1 cellular context compared by ENCODE assay signal in the genomic region with DNA sequence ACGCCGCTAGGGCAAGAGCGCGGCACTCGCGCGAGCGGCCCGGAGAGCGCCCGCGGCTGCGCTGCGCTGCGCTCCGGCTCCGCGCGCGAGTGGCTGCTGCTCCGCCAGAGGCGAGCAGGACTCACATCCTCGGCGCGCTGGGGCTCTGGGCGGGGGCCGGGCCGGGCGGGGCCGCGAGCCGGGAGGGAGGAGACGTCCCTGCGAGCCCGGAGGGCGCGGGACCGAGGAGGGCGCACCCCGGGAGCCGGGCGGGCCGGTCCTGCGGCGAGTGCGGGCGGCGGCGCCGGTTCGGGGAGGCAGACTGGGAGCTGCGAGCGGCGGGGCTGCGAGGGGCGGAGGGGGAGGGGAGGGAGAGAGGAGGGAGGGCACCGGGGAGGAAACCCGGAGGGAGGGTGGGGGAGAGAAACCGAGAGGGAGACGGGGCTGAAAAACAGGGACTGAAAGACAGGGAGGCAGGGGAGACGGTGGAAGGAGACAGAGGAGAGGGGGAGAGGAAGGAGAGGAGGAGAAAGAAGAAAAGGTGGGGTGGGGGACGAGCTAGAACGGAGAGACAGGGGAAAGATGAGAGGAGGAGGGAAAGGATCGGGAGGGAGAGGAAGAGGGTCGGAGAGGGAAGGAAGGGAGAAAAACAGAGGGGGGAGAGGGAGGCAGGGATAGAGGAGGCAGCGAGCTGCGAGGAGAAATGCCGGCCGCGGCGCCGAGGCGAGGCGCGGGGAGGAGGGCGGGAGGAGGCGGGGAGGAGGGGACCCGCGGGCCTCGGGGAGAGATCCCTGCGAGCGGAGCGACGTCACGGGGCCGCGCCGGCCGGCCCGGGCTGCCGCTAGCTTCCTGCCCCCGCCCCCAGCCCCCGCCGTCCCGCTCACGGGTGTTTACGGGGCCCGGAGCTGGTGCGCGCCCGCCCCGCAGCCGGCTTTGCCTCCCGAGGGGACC.
TF ChIP-seq lines count a peak whose summit lies in the region.

Gene CAMK2N1 (minus strand): TSS at position 684 of the 930 bp plus-strand sequence. CDS start 831 bp downstream, outside the sequence.

TF ChIP-seq in HepG2, 621 proteins besides CTCF, POLR2A, EP300 and RAD21 (continued from another document and continues in another):
- TF ChIP-seq, protein P1, sequence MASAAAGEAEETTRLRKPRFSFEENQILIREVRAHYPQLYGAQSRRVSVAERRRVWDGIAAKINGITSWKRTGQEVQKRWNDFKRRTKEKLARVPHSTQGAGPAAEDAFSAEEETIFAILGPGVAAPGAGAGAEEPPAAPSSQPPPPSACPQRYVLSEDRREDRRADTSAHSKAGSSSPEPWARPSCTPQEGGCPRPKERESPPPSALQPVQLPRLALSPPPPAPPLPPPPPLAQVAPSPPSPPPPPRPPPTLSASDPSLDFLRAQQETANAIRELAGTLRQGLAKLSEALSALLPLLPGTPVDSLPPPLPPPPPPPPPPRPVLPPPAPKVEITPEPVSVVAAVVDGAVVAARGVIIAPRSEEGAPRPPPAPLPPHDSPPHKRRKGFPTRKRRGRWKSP (CRISPR knock-in tag; IDR thresholded peaks at IDR 0.05) = no peak
- TF ChIP-seq SP2 (CRISPR knock-in tag; IDR thresholded peaks at IDR 0.05) = no peak
- no peak for TF ChIP-seq ZNF282 (IDR thresholded peaks at IDR 0.05; ENCODE audit: partially characterized antibody)
- 0 out of 2 replicates have a peak, but pooled peaks have one; percentile 5 for TF ChIP-seq ZNF558 (CRISPR knock-in tag; IDR thresholded peaks at IDR 0.05; ENCODE audit: borderline replicate concordance)
- no peak for TF ChIP-seq ZNF329 (CRISPR knock-in tag; IDR thresholded peaks at IDR 0.05; ENCODE audit: low read depth)
- TF ChIP-seq RBFOX2 (IDR thresholded peaks at IDR 0.05; ENCODE audit: low read depth, low read length) = peak; percentile 33; the same call in 1 of the 2 replicates
- 0 out of 2 replicates have a peak, but pooled peaks have one; percentile 13 for TF ChIP-seq ZIK1 (CRISPR knock-in tag; IDR thresholded peaks at IDR 0.05; ENCODE audit: borderline replicate concordance, low read depth)
- TF ChIP-seq SCMH1 (CRISPR knock-in tag; IDR thresholded peaks at IDR 0.05; ENCODE audit: borderline replicate concordance) = no peak
- TF ChIP-seq PRPF4 (IDR thresholded peaks at IDR 0.05; ENCODE audit: low read depth, low read length, poor library complexity, severe bottlenecking) = no peak
- TF ChIP-seq ZSCAN5A (CRISPR knock-in tag; IDR thresholded peaks at IDR 0.05; ENCODE audit: borderline replicate concordance) = no peak
- TF ChIP-seq, protein P2, sequence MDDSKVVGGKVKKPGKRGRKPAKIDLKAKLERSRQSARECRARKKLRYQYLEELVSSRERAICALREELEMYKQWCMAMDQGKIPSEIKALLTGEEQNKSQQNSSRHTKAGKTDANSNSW (CRISPR knock-in tag; IDR thresholded peaks at IDR 0.05; ENCODE audit: borderline replicate concordance) = no peak
- TF ChIP-seq ZNF263 (CRISPR knock-in tag; IDR thresholded peaks at IDR 0.05) = peak; percentile 86
- TF ChIP-seq, protein P3, sequence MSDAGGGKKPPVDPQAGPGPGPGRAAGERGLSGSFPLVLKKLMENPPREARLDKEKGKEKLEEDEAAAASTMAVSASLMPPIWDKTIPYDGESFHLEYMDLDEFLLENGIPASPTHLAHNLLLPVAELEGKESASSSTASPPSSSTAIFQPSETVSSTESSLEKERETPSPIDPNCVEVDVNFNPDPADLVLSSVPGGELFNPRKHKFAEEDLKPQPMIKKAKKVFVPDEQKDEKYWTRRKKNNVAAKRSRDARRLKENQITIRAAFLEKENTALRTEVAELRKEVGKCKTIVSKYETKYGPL (CRISPR knock-in tag; IDR thresholded peaks at IDR 0.05) = no peak
- no peak for TF ChIP-seq ZNF510 (CRISPR knock-in tag; IDR thresholded peaks at IDR 0.05; ENCODE audit: low read depth)
- no peak for TF ChIP-seq GATA4 (IDR thresholded peaks at IDR 0.05; ENCODE audit: borderline replicate concordance, low read depth)
- TF ChIP-seq ELF3 (CRISPR knock-in tag; IDR thresholded peaks at IDR 0.05) = no peak
- no peak for TF ChIP-seq ZNF777 (CRISPR knock-in tag; IDR thresholded peaks at IDR 0.05)
- TF ChIP-seq ZNF672 (CRISPR knock-in tag; IDR thresholded peaks at IDR 0.05) = no peak
- no peak for TF ChIP-seq GPN1 (CRISPR knock-in tag; IDR thresholded peaks at IDR 0.05; ENCODE audit: borderline replicate concordance)
- TF ChIP-seq ZNF383 (CRISPR knock-in tag; IDR thresholded peaks at IDR 0.05; ENCODE audit: borderline replicate concordance) = no peak
- TF ChIP-seq ZSCAN31 (CRISPR knock-in tag; IDR thresholded peaks at IDR 0.05; ENCODE audit: low read depth) = no peak
- TF ChIP-seq, protein P4, sequence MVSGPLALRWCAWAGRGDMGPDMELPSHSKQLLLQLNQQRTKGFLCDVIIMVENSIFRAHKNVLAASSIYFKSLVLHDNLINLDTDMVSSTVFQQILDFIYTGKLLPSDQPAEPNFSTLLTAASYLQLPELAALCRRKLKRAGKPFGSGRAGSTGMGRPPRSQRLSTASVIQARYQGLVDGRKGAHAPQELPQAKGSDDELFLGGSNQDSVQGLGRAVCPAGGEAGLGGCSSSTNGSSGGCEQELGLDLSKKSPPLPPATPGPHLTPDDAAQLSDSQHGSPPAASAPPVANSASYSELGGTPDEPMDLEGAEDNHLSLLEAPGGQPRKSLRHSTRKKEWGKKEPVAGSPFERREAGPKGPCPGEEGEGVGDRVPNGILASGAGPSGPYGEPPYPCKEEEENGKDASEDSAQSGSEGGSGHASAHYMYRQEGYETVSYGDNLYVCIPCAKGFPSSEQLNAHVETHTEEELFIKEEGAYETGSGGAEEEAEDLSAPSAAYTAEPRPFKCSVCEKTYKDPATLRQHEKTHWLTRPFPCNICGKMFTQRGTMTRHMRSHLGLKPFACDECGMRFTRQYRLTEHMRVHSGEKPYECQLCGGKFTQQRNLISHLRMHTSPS (CRISPR knock-in tag; IDR thresholded peaks at IDR 0.05; ENCODE audit: low read depth) = no peak
- TF ChIP-seq DNMT3B (CRISPR knock-in tag; conservative IDR thresholded peaks at IDR 0.05) = 0 out of 2 replicates have a peak, but pooled peaks have one; percentile 12
- TF ChIP-seq POLR2AphosphoS5 (IDR thresholded peaks at IDR 0.05; ENCODE audit: low read depth, low read length) = peak; percentile 74
- TF ChIP-seq GATAD2A (CRISPR knock-in tag; IDR thresholded peaks at IDR 0.05) = no peak
- TF ChIP-seq ZBTB10 (CRISPR knock-in tag; IDR thresholded peaks at IDR 0.05; ENCODE audit: borderline replicate concordance) = no peak
- TF ChIP-seq HMG20B (CRISPR knock-in tag; conservative IDR thresholded peaks at IDR 0.05) = no peak
- TF ChIP-seq ZFY (CRISPR knock-in tag; IDR thresholded peaks at IDR 0.05) = no peak
- no peak for TF ChIP-seq IKZF4 (CRISPR knock-in tag; IDR thresholded peaks at IDR 0.05; ENCODE audit: borderline replicate concordance, low read depth, not compliant biosample characterization)
- TF ChIP-seq, protein P5, sequence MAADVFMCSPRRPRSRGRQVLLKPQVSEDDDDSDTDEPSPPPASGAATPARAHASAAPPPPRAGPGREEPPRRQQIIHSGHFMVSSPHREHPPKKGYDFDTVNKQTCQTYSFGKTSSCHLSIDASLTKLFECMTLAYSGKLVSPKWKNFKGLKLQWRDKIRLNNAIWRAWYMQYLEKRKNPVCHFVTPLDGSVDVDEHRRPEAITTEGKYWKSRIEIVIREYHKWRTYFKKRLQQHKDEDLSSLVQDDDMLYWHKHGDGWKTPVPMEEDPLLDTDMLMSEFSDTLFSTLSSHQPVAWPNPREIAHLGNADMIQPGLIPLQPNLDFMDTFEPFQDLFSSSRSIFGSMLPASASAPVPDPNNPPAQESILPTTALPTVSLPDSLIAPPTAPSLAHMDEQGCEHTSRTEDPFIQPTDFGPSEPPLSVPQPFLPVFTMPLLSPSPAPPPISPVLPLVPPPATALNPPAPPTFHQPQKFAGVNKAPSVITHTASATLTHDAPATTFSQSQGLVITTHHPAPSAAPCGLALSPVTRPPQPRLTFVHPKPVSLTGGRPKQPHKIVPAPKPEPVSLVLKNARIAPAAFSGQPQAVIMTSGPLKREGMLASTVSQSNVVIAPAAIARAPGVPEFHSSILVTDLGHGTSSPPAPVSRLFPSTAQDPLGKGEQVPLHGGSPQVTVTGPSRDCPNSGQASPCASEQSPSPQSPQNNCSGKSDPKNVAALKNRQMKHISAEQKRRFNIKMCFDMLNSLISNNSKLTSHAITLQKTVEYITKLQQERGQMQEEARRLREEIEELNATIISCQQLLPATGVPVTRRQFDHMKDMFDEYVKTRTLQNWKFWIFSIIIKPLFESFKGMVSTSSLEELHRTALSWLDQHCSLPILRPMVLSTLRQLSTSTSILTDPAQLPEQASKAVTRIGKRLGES (CRISPR knock-in tag; IDR thresholded peaks at IDR 0.05; ENCODE audit: borderline replicate concordance) = no peak
- TF ChIP-seq, protein P6, sequence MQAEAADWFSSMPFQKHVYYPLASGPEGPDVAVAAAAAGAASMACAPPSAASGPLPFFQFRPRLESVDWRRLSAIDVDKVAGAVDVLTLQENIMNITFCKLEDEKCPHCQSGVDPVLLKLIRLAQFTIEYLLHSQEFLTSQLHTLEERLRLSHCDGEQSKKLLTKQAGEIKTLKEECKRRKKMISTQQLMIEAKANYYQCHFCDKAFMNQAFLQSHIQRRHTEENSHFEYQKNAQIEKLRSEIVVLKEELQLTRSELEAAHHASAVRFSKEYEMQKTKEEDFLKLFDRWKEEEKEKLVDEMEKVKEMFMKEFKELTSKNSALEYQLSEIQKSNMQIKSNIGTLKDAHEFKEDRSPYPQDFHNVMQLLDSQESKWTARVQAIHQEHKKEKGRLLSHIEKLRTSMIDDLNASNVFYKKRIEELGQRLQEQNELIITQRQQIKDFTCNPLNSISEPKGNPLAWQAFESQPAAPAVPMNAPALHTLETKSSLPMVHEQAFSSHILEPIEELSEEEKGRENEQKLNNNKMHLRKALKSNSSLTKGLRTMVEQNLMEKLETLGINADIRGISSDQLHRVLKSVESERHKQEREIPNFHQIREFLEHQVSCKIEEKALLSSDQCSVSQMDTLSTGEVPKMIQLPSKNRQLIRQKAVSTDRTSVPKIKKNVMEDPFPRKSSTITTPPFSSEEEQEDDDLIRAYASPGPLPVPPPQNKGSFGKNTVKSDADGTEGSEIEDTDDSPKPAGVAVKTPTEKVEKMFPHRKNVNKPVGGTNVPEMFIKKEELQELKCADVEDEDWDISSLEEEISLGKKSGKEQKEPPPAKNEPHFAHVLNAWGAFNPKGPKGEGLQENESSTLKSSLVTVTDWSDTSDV (CRISPR knock-in tag; IDR thresholded peaks at IDR 0.05) = 0 out of 2 replicates have a peak, but pooled peaks have one; percentile 12
- no peak for TF ChIP-seq GLMP (CRISPR knock-in tag; IDR thresholded peaks at IDR 0.05; ENCODE audit: borderline replicate concordance)
